In the genomic region with DNA sequence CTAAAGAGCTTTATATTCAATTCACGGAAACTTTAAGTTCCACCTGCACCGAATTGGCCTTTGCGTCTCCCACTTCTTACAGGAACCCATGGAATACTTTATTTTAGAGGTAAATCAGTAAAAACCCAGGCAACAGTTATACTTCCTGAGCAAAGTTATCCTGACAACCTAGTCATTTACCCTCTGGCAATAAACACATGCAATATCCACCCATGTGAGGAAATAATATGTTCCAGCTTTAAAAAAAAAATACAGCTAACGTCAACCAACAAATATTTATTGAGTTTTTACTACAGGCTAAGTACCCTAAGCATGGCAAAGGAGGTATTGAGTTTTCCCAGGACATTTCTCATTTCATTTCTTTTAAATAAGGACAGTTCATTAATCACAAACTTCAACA, we compare ENCODE assay signal across 17 cellular contexts.
"Had no signal": no experiment of that assay in that cellular context is flagged by ENCODE, and none has a peak within 500 bp of the region (broad histone marks: within the 10 kb centered on the region; RNA-seq: fewer than 3 reads in every experiment).

No MANE protein-coding gene starts in this region.

- H3K27ac Mint-ChIP-seq: activated T-helper 17 cell treated with anti-CD3 and anti-CD28 coated beads, Interleukin-2, amount 50 U/mL, for 72 hours; neural progenitor cell; stimulated activated effector memory CD8-positive, alpha-beta T cell treated with anti-CD3 and anti-CD28 coated beads, Interleukin-12 subunit alpha, Interleukin-12 subunit beta, amount 100 ng/mL, for 72 hours; T-helper 17 cell had no signal

- H3K9me3 Mint-ChIP-seq: activated T-helper 17 cell treated with anti-CD3 and anti-CD28 coated beads, Interleukin-2, amount 50 U/mL, for 72 hours; brain; neural progenitor cell; stimulated activated effector memory CD8-positive, alpha-beta T cell treated with anti-CD3 and anti-CD28 coated beads, Interleukin-12 subunit alpha, Interleukin-12 subunit beta, amount 100 ng/mL, for 72 hours had no signal

- DNase-seq: activated CD4-positive, alpha-beta T cell treated with anti-CD3 and anti-CD28 coated beads, Interleukin-2, amount 50 U/mL, for 1 hour; activated naive CD4-positive, alpha-beta T cell treated with anti-CD3 and anti-CD28 coated beads, Interleukin-2, amount 50 U/mL, for 16 hours; activated T-cell treated with anti-CD3 and anti-CD28 coated beads for 4 hours; dorsolateral prefrontal cortex; esophagus squamous epithelium; foreskin melanocyte; heart right ventricle; islet precursor cell; T-helper 17 cell; thyroid gland had no signal

- H3K4me1 ChIP-seq: parathyroid adenoma had no signal

- H3K9ac ChIP-seq: neural progenitor cell, parathyroid adenoma had no signal

- H3K27ac ChIP-seq: dorsolateral prefrontal cortex, esophagus squamous epithelium, heart right ventricle, neural progenitor cell, parathyroid adenoma, right atrium auricular region, thyroid gland, vagina had no signal

- H3K36me3 Mint-ChIP-seq: brain; stimulated activated effector memory CD8-positive, alpha-beta T cell treated with anti-CD3 and anti-CD28 coated beads, Interleukin-12 subunit alpha, Interleukin-12 subunit beta, amount 100 ng/mL, for 72 hours had no signal

- H3K9me3 ChIP-seq: esophagus squamous epithelium, heart right ventricle, right atrium auricular region, thyroid gland, vagina had no signal

- H3K4me3 ChIP-seq: dorsolateral prefrontal cortex, esophagus squamous epithelium, heart right ventricle, neural progenitor cell, right atrium auricular region, thyroid gland, vagina had no signal

- H3K27me3 ChIP-seq: dorsolateral prefrontal cortex, esophagus squamous epithelium, heart right ventricle, neural progenitor cell, right atrium auricular region, thyroid gland, vagina had no signal

- H3K36me3 ChIP-seq: heart right ventricle, neural progenitor cell, right atrium auricular region, thyroid gland, vagina had no signal

- ATAC-seq: activated T-helper 17 cell treated with anti-CD3 and anti-CD28 coated beads, Interleukin-2, amount 50 U/mL, for 72 hours; heart right ventricle; stimulated activated effector memory CD8-positive, alpha-beta T cell treated with anti-CD3 and anti-CD28 coated beads, Interleukin-12 subunit alpha, Interleukin-12 subunit beta, amount 100 ng/mL, for 72 hours; T-helper 17 cell had no signal

- H3K4me3 Mint-ChIP-seq: activated T-helper 17 cell treated with anti-CD3 and anti-CD28 coated beads, Interleukin-2, amount 50 U/mL, for 72 hours; brain; neural progenitor cell; stimulated activated effector memory CD8-positive, alpha-beta T cell treated with anti-CD3 and anti-CD28 coated beads, Interleukin-12 subunit alpha, Interleukin-12 subunit beta, amount 100 ng/mL, for 72 hours; T-helper 17 cell had no signal

- H3K4me1 Mint-ChIP-seq: activated T-helper 17 cell treated with anti-CD3 and anti-CD28 coated beads, Interleukin-2, amount 50 U/mL, for 72 hours; stimulated activated effector memory CD8-positive, alpha-beta T cell treated with anti-CD3 and anti-CD28 coated beads, Interleukin-12 subunit alpha, Interleukin-12 subunit beta, amount 100 ng/mL, for 72 hours; T-helper 17 cell had no signal
